23 cellular contexts compared by ENCODE assay signal in the genomic region with DNA sequence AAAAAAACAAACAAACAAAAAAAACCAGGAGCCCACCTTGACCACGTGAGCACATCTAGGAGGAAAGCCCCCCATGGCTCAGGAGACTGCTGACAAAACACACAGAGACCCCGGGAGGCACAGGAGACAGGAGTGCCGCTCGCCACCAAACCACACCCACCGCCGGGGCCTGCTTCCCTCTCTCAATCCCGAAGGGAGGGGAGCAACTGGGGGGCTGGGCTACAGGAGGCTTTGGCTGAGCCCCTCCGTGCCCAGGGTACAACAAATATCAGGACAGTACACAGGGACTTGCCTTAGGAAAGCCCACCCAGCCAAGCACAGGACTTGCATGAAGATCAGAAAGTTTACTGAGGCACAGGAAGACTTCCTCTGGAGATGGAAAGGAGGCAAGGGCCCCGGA.
"Had no signal": no experiment of that assay in that cellular context is flagged by ENCODE, and none has a peak within 500 bp of the region (broad histone marks: within the 10 kb centered on the region; RNA-seq: fewer than 3 reads in every experiment).

No MANE protein-coding gene starts in this region.

- H3K4me3 Mint-ChIP-seq: activated T-cell treated with anti-CD3 and anti-CD28 coated beads, Interleukin-2, amount 50 U/mL, for 24 hours; activated T-helper 17 cell treated with anti-CD3 and anti-CD28 coated beads, Interleukin-2, amount 50 U/mL, for 72 hours; memory B cell; naive thymus-derived CD8-positive, alpha-beta T cell; neural progenitor cell; stimulated activated naive B cell treated with anti-CD40 and anti-IgM and Interleukin-4, amounts not matched to agents 10 μg/mL and 1 μg/mL and 100 μg/mL, for 72 hours had no signal

- H3K36me3 Mint-ChIP-seq: memory B cell, neural progenitor cell had no signal

- ATAC-seq: activated T-helper 17 cell treated with anti-CD3 and anti-CD28 coated beads, Interleukin-2, amount 50 U/mL, for 72 hours; gastroesophageal sphincter; left colon; naive thymus-derived CD8-positive, alpha-beta T cell; right lobe of liver; stimulated activated naive B cell treated with anti-CD40 and anti-IgM and Interleukin-4, amounts not matched to agents 10 μg/mL and 1 μg/mL and 100 μg/mL, for 72 hours had no signal

- H3K4me1 Mint-ChIP-seq: activated T-helper 17 cell treated with anti-CD3 and anti-CD28 coated beads, Interleukin-2, amount 50 U/mL, for 72 hours; memory B cell had no signal

- H3K27me3 ChIP-seq: neural progenitor cell, right lobe of liver had no signal

- H3K27me3 Mint-ChIP-seq: progenitor cell of endocrine pancreas had no signal

- H3K9me3 ChIP-seq: gastroesophageal sphincter, right lobe of liver, stomach, tibial artery had no signal

- H3K9me3 Mint-ChIP-seq: activated T-cell treated with anti-CD3 and anti-CD28 coated beads, Interleukin-2, amount 50 U/mL, for 24 hours; activated T-helper 17 cell treated with anti-CD3 and anti-CD28 coated beads, Interleukin-2, amount 50 U/mL, for 72 hours; naive thymus-derived CD8-positive, alpha-beta T cell; neural progenitor cell had no signal

- H3K4me1 ChIP-seq: neural progenitor cell, right lobe of liver had no signal

- H3K4me3 ChIP-seq: gastroesophageal sphincter, neural progenitor cell, right lobe of liver, skin epidermis, stomach, tibial artery had no signal

- H3K27ac Mint-ChIP-seq: activated T-cell treated with anti-CD3 and anti-CD28 coated beads, Interleukin-2, amount 50 U/mL, for 24 hours; activated T-helper 17 cell treated with anti-CD3 and anti-CD28 coated beads, Interleukin-2, amount 50 U/mL, for 72 hours; memory B cell; naive thymus-derived CD8-positive, alpha-beta T cell; neural progenitor cell; progenitor cell of endocrine pancreas; stimulated activated naive B cell treated with anti-CD40 and anti-IgM and Interleukin-4, amounts not matched to agents 10 μg/mL and 1 μg/mL and 100 μg/mL, for 72 hours had no signal

- H3K36me3 ChIP-seq: gastroesophageal sphincter, neural progenitor cell, right lobe of liver, stomach, tibial artery had no signal

- DNase-seq: activated CD4-positive, alpha-beta T cell treated with anti-CD3 and anti-CD28 coated beads for 4 hours; activated CD4-positive, alpha-beta T cell treated with anti-CD3 and anti-CD28 coated beads, Interleukin-2, amount 50 U/mL, for 48 hours; activated CD4-positive, CD25-positive, alpha-beta regulatory T cell; activated CD8-positive, alpha-beta memory T cell treated with anti-CD3 and anti-CD28 coated beads, Interleukin-2, amount 50 U/mL, for 48 hours; activated gamma-delta T cell treated with Interleukin-2 at 50 U/mL for 16 hours; activated naive CD4-positive, alpha-beta T cell treated with anti-CD3 and anti-CD28 coated beads, Interleukin-2, amount 50 U/mL, for 16 hours; activated T-cell treated with anti-CD3 and anti-CD28 coated beads, Interleukin-2, amount 50 U/mL, for 24 hours; amygdala; caudate nucleus; hippocampal formation; left colon; right lobe of liver; stimulated activated CD4-positive, alpha-beta T cell treated with anti-CD3 and anti-CD28 coated beads, Interleukin-4, amount 100 ng/mL, for 24 hours; stimulated activated naive B cell treated with anti-CD40 and anti-IgM and Interleukin-4, amounts not matched to agents 10 μg/mL and 1 μg/mL and 100 μg/mL, for 72 hours; stomach; tibial artery had no signal

- H3K27ac ChIP-seq: gastroesophageal sphincter, neural progenitor cell, right lobe of liver, skin epidermis, stomach, tibial artery had no signal
